ENCODE assay signal across 29 cellular contexts in the genomic region with DNA sequence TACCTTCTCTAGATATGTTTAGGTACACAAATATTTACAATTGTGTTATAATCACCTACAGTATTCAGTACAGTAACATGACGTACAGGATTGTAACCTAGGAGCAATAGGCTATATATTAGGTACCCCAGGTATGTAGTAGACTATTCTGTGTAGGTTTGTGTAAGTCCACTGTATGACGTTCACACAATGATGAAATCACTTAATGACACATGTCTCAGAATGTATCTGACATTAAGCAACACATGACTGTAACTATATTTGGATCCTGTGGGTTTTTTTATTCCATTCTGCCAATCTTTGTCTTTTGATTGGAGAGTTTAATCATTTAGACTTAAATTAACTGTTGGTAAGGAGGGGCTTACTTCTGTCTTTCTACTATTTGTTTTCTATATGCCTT. TPM values are rescaled to one million over a fixed set of nuclear protein-coding genes. Genes with fewer than 3 reads are reported as not detected.
"Had no signal": no experiment of that assay in that cellular context is flagged by ENCODE, and none has a peak within 500 bp of the region (broad histone marks: within the 10 kb centered on the region; RNA-seq: fewer than 3 reads in every experiment).

No MANE protein-coding gene starts in this region.

- DNase-seq: activated CD4-positive, alpha-beta T cell treated with anti-CD3 and anti-CD28 coated beads for 36 hours; activated CD4-positive, alpha-beta T cell treated with anti-CD3 and anti-CD28 coated beads, Interleukin-2, amount 50 U/mL, for 4 hours; activated CD4-positive, CD25-positive, alpha-beta regulatory T cell; activated CD8-positive, alpha-beta memory T cell treated with anti-CD3 and anti-CD28 coated beads for 24 hours; activated effector memory CD4-positive, alpha-beta T cell treated with Interleukin-2 at 50 U/mL for 16 hours; activated naive CD4-positive, alpha-beta T cell treated with Interleukin-2 at 50 U/mL for 16 hours; aorta; caudate nucleus; endodermal cell; foreskin melanocyte; left lung; lower lobe of right lung; mucosa of descending colon; posterior cingulate gyrus; small intestine; stimulated activated CD4-positive, alpha-beta T cell treated with anti-CD3 and anti-CD28 coated beads, Interleukin-1b, Interleukin-23, amount 100 ng/mL, for 48 hours; stimulated activated CD4-positive, alpha-beta T cell treated with anti-CD3 and anti-CD28 coated beads, Interleukin-4, amount 100 ng/mL, for 4 hours; stimulated activated CD8-positive, alpha-beta memory T cell treated with anti-CD3 and anti-CD28 coated beads, Interleukin-4, amount 100 ng/mL, for 48 hours; stimulated activated naive CD8-positive, alpha-beta T cell treated with anti-CD3 and anti-CD28 coated beads, Interleukin-15, amount 100 ng/mL, for 72 hours; T-helper 2 cell; thyroid gland; upper lobe of left lung had no signal

- ATAC-seq: activated CD4-positive, alpha-beta T cell treated with anti-CD3 and anti-CD28 coated beads for 36 hours; left lung; lower lobe of right lung; mucosa of descending colon; natural killer cell treated with Interleukin-12 subunit alpha and Interleukin-12 subunit beta and Interleukin-15 and Interleukin-18, amount 100 ng/mL, for 72 hours; sciatic nerve; stimulated activated memory B cell treated with anti-CD40 and anti-IgM and Interleukin-4, amounts not matched to agents 10 μg/mL and 1 μg/mL and 100 μg/mL, for 72 hours; stimulated activated naive CD8-positive, alpha-beta T cell treated with anti-CD3 and anti-CD28 coated beads, Interleukin-15, amount 100 ng/mL, for 72 hours had no signal

- H3K27ac ChIP-seq: esophagus muscularis mucosa, left lung, lower lobe of right lung, thyroid gland, upper lobe of left lung, vagina had no signal

- H3K36me3 ChIP-seq: esophagus muscularis mucosa, left lung, lower lobe of right lung, thyroid gland, upper lobe of left lung, vagina had no signal

- H3K4me1 ChIP-seq: left lung, lower lobe of right lung, thyroid gland, upper lobe of left lung, vagina had no signal

- H3K27me3 ChIP-seq: esophagus muscularis mucosa, left lung, thyroid gland, upper lobe of left lung, vagina had no signal

- FAIRE-seq: islet of Langerhans, small intestine had no signal

- H3K9me3 ChIP-seq: esophagus muscularis mucosa, lower lobe of right lung, mucosa of descending colon, thyroid gland, upper lobe of left lung, vagina had no signal

- H3K4me3 ChIP-seq: esophagus muscularis mucosa, left lung, lower lobe of right lung, mucosa of descending colon, thyroid gland, upper lobe of left lung, vagina had no signal

RNA-seq across cellular contexts. Expression of gene STYXL2, which starts 52.1 kb away (rescaled TPM):
- total RNA-seq: activated CD4-positive, alpha-beta T cell treated with anti-CD3 and anti-CD28 coated beads for 36 hours; natural killer cell treated with Interleukin-12 subunit alpha and Interleukin-12 subunit beta and Interleukin-15 and Interleukin-18, amount 100 ng/mL, for 72 hours; thyroid gland; vagina had no signal

RNA-seq across cellular contexts. Expression of gene GPA33, which starts 55.8 kb away (rescaled TPM):
- total RNA-seq: aorta; myocyte; natural killer cell treated with Interleukin-12 subunit alpha and Interleukin-12 subunit beta and Interleukin-15 and Interleukin-18, amount 100 ng/mL, for 72 hours; sciatic nerve; thyroid gland had no signal
